1 cellular context compared by ENCODE assay signal in genomic region chr18:45341454-45341853, GRCh38.
TF ChIP-seq lines count a peak whose summit lies in the region.

No MANE protein-coding gene starts in this region.

TF ChIP-seq in H1, 55 proteins besides CTCF, POLR2A, EP300 and RAD21:
- TF ChIP-seq GTF2F1 (IDR thresholded peaks at IDR 0.05; ENCODE audit: borderline replicate concordance, low read depth, low read length) (no peak), ATF3 (IDR thresholded peaks at IDR 0.05; ENCODE audit: insufficient read depth, low read depth, low read length) (no peak), SIX5 (IDR thresholded peaks at IDR 0.05; ENCODE audit: low read depth, low read length) (no peak), JUND (IDR thresholded peaks at IDR 0.05; ENCODE audit: low read length) (no peak), POU5F1 (IDR thresholded peaks at IDR 0.05; ENCODE audit: low read depth, low read length) (no peak), ZNF274 (IDR thresholded peaks at IDR 0.05; ENCODE audit: borderline replicate concordance, extremely low read depth, low read length) (no peak)
